25 cellular contexts compared by ENCODE assay signal in the genomic region with DNA sequence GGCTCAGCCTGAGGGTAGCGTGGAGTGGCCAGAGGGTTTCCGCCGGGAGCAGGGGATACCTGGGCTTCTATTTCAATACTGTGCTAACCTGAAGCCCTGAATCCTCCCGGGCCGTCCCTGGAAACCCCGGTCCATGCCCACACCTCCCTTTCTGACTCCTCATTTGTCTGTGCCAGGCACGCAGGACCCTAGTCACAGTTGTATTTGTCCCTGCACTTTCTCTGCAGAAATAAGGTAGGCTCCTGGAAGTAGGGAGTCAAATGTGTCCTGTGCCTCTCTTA.
"Had no signal": no experiment of that assay in that cellular context is flagged by ENCODE, and none has a peak within 500 bp of the region (broad histone marks: within the 10 kb centered on the region; RNA-seq: fewer than 3 reads in every experiment).

No MANE protein-coding gene starts in this region.

- H3K36me3 ChIP-seq: gastroesophageal sphincter, left ventricle myocardium inferior, neutrophil, ovary, prostate gland, sigmoid colon, transverse colon had no signal

- H3K27ac ChIP-seq: body of pancreas, hepatocyte, neutrophil, ovary, prostate gland, sigmoid colon, transverse colon had no signal

- ATAC-seq: body of pancreas; naive thymus-derived CD8-positive, alpha-beta T cell had no signal

- H3K27me3 ChIP-seq: gastroesophageal sphincter, hepatocyte, ovary, sigmoid colon, transverse colon had no signal

- H3K36me3 Mint-ChIP-seq: activated naive CD8-positive, alpha-beta T cell; naive thymus-derived CD8-positive, alpha-beta T cell had no signal

- H3K27ac Mint-ChIP-seq: activated CD4-positive, alpha-beta T cell treated with anti-CD3 and anti-CD28 coated beads for 36 hours; activated naive CD8-positive, alpha-beta T cell; naive thymus-derived CD8-positive, alpha-beta T cell had no signal

- H3K9me3 ChIP-seq: body of pancreas, gastroesophageal sphincter, left ventricle myocardium inferior, neutrophil, ovary, prostate gland, sigmoid colon, transverse colon had no signal

- H3K4me3 Mint-ChIP-seq: activated CD4-positive, alpha-beta T cell treated with anti-CD3 and anti-CD28 coated beads for 36 hours; activated naive CD8-positive, alpha-beta T cell had no signal

- H3K9me3 Mint-ChIP-seq: naive thymus-derived CD8-positive, alpha-beta T cell had no signal

- H3K4me3 ChIP-seq: body of pancreas, hepatocyte, lung, ovary had no signal

- H3K79me2 ChIP-seq: hepatocyte had no signal

- DNase-seq: activated CD4-positive, alpha-beta T cell treated with anti-CD3 and anti-CD28 coated beads for 36 hours; activated CD4-positive, alpha-beta T cell treated with anti-CD3 and anti-CD28 coated beads, Interleukin-2, amount 50 U/mL, for 4 hours; activated CD4-positive, CD25-positive, alpha-beta regulatory T cell; activated CD8-positive, alpha-beta memory T cell treated with anti-CD3 and anti-CD28 coated beads for 24 hours; activated effector memory CD4-positive, alpha-beta T cell treated with Interleukin-2 at 50 U/mL for 16 hours; activated naive CD4-positive, alpha-beta T cell treated with Interleukin-2 at 50 U/mL for 16 hours; dermis blood vessel endothelial cell; effector memory CD4-positive, alpha-beta T cell; erythroblast; left ventricle myocardium inferior; midbrain; naive thymus-derived CD8-positive, alpha-beta T cell; retina; sigmoid colon; stimulated activated CD4-positive, alpha-beta T cell treated with anti-CD3 and anti-CD28 coated beads, Interleukin-15, amount 100 ng/mL, for 24 hours; stimulated activated naive CD4-positive, alpha-beta T cell; transverse colon had no signal
